1 cellular context compared by ENCODE assay signal in the genomic region with DNA sequence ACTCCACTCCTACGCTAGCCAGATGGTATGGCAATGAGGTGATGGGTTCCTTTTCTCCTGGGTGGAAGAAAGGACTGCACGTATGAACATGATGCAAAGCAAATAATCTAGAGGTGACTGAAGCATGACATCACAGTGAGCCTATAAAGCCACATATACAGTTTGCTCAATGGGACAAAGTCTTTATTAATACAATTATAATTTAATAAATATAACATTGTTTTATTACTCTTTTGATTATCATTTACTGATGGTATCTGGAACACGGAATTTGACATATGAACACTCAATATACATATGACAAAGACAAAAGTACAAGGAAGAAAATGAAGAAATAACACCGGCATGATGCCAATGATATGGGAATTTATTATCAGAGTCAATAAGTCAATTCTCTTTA.
TF ChIP-seq lines count a peak whose summit lies in the region.

No MANE protein-coding gene starts in this region.

TF ChIP-seq in IMR-90, 13 proteins besides CTCF, POLR2A, EP300 and RAD21 (continued from another document):
- TF ChIP-seq MXI1 (IDR thresholded peaks at IDR 0.05; ENCODE audit: borderline replicate concordance, low read depth, low read length), result no peak
- TF ChIP-seq CEBPB (IDR thresholded peaks at IDR 0.05; ENCODE audit: low read depth, low read length), result no peak
- no peak for TF ChIP-seq RCOR1 (IDR thresholded peaks at IDR 0.05; ENCODE audit: insufficient replicate concordance, low read length)
- TF ChIP-seq, protein P1, sequence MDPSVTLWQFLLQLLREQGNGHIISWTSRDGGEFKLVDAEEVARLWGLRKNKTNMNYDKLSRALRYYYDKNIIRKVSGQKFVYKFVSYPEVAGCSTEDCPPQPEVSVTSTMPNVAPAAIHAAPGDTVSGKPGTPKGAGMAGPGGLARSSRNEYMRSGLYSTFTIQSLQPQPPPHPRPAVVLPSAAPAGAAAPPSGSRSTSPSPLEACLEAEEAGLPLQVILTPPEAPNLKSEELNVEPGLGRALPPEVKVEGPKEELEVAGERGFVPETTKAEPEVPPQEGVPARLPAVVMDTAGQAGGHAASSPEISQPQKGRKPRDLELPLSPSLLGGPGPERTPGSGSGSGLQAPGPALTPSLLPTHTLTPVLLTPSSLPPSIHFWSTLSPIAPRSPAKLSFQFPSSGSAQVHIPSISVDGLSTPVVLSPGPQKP (IDR thresholded peaks at IDR 0.05; ENCODE audit: borderline replicate concordance, low read depth, low read length), result no peak
- TF ChIP-seq, protein P2, sequence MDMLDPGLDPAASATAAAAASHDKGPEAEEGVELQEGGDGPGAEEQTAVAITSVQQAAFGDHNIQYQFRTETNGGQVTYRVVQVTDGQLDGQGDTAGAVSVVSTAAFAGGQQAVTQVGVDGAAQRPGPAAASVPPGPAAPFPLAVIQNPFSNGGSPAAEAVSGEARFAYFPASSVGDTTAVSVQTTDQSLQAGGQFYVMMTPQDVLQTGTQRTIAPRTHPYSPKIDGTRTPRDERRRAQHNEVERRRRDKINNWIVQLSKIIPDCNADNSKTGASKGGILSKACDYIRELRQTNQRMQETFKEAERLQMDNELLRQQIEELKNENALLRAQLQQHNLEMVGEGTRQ (IDR thresholded peaks at IDR 0.05; ENCODE audit: low read depth, low read length), result no peak
- TF ChIP-seq CHD1 (IDR thresholded peaks at IDR 0.05; ENCODE audit: low read depth, low read length), result no peak
- no peak for TF ChIP-seq MAZ (IDR thresholded peaks at IDR 0.05; ENCODE audit: borderline replicate concordance, low read depth, low read length)
- no peak for TF ChIP-seq FOS (IDR thresholded peaks at IDR 0.05; ENCODE audit: low read depth, low read length)
- no peak for TF ChIP-seq SMC3 (IDR thresholded peaks at IDR 0.05; ENCODE audit: low read depth, low read length)
- no peak for TF ChIP-seq NFE2L2 (IDR thresholded peaks at IDR 0.05; ENCODE audit: low read depth, low read length)
- no peak for TF ChIP-seq MAFK (IDR thresholded peaks at IDR 0.05; ENCODE audit: low read depth, low read length)
- TF ChIP-seq RFX5 (IDR thresholded peaks at IDR 0.05; ENCODE audit: low read depth, low read length), result no peak
TF ChIP-seq in IMR-90: peak in this region for 0.
